In genomic region chr12:118102070-118102469, GRCh38 we compare ENCODE assay signal across 14 cellular contexts. TPM values are rescaled to one million over a fixed set of nuclear protein-coding genes. Genes with fewer than 3 reads are reported as not detected.
DNase-seq lines count a peak whose midpoint lies in the region; ATAC-seq and TF ChIP-seq lines count a peak whose summit lies in the region.
"Had no signal": no experiment of that assay in that cellular context is flagged by ENCODE, and none has a peak within 500 bp of the region (broad histone marks: within the 10 kb centered on the region; RNA-seq: fewer than 3 reads in every experiment).

No MANE protein-coding gene starts in this region.

- H3F3A ChIP-seq in PC-3 (ENCODE audit: low read length, unreplicated experiment), result peaks cover 2% of the 10 kb centered on the region

- CTCF ChIA-PET in PC-3 (lab: Charles Lee), result interaction anchor here (0.5 kb wide), 1 partner anchor 612 kb away, joined by 3 read pairs; no protein-coding TSS in a partner anchor

- H3K27me3 ChIP-seq in PC-3 (ENCODE audit: low read length), result no peaks in the 10 kb centered on the region
- no peaks in the 10 kb centered on the region for H3K27me3 ChIP-seq in psoas muscle (ENCODE audit: insufficient read depth in 3 of 3, low read length in 2 of 3)
- H3K27me3 ChIP-seq: esophagus squamous epithelium had no signal

- no peak overlapping the region for H2AFZ ChIP-seq in PC-3 (ENCODE audit: low read length)

- TF ChIP-seq CTCF in PC-3 (conservative IDR thresholded peaks at IDR 0.05; ENCODE audit: low read depth, low read length) (no peak), psoas muscle (IDR thresholded peaks at IDR 0.05) (no peak)

- peaks cover 5% of the 10 kb centered on the region; the same call in 1 of the 2 replicates for H3K36me3 ChIP-seq in ES-I3 (ENCODE audit: insufficient read depth, low read length)
- H3K36me3 ChIP-seq in PC-3 (ENCODE audit: low read depth, low read length), result no peaks in the 10 kb centered on the region
- no peaks in the 10 kb centered on the region for H3K36me3 ChIP-seq in psoas muscle (ENCODE audit: insufficient read depth in 1 of 2, low read depth in 1 of 2)
- H3K36me3 ChIP-seq: esophagus squamous epithelium had no signal

- ATAC-seq in PC-3 (peak; percentile 37), psoas muscle (peak in 2 of 4 donors; percentile 17 to 27), left cardiac atrium (no peak), HG03095 (IDR thresholded peaks at IDR 0.05; ENCODE audit: unreplicated experiment) (no peak), GM21717 (IDR thresholded peaks at IDR 0.05; ENCODE audit: unreplicated experiment) (no peak)
- ATAC-seq: stimulated activated naive CD8-positive, alpha-beta T cell treated with anti-CD3 and anti-CD28 coated beads, Interleukin-15, amount 100 ng/mL, for 72 hours had no signal

- H3K79me2 ChIP-seq in PC-3 (ENCODE audit: low read length), result peaks cover 29% of the 10 kb centered on the region; the same call in 1 of the 2 replicates

- H4K20me1 ChIP-seq in PC-3 (ENCODE audit: low read length), result no peaks in the 10 kb centered on the region

- POLR2A ChIA-PET in PC-3 (lab: Charles Lee; ENCODE audit: unreplicated experiment), result interaction anchor here (1.2 kb wide), 1 partner anchor 38 kb away, joined by 4 read pairs; no protein-coding TSS in a partner anchor

- H3K4me1 ChIP-seq in ES-I3 (ENCODE audit: insufficient read depth, low read length) (peaks cover 9% of the 10 kb centered on the region; the same call in 1 of the 2 replicates), PC-3 (ENCODE audit: insufficient read depth, low read length) (peaks cover 21% of the 10 kb centered on the region), psoas muscle (peaks cover 12% of the 10 kb centered on the region)

- WGBS in psoas muscle, 3 donors, result 31 to 67% (median 38%) methylated on average over 6 of the region's 6 CpGs

- H3K9me2 ChIP-seq in PC-3 (replicated peaks; ENCODE audit: low read length), result no peaks in the 10 kb centered on the region

- H3K27ac ChIP-seq in PC-3 (ENCODE audit: low read length), result peak overlapping the region; percentile 50
- H3K27ac ChIP-seq in psoas muscle, result peak overlapping the region; percentile 16
- H3K27ac ChIP-seq: esophagus squamous epithelium had no signal

- BruUV-seq in PC-3 (replicated peaks; lab: Mats Ljungman, UMichigan), result no TSS peak

- no peaks in the 10 kb centered on the region for H3K9me3 ChIP-seq in ES-I3 (ENCODE audit: control insufficient read depth, insufficient read depth, low read length)
- H3K9me3 ChIP-seq in PC-3 (ENCODE audit: low read length), result no peaks in the 10 kb centered on the region
- H3K9me3 ChIP-seq in psoas muscle, result no peaks in the 10 kb centered on the region
- H3K9me3 ChIP-seq: esophagus squamous epithelium had no signal

- peak overlapping the region; percentile 96 for H3K4me2 ChIP-seq in PC-3 (ENCODE audit: low read length)

- intact Hi-C loops in PC-3 (cut with micrococcal nuclease) (no loop called here), psoas muscle (cut with DNase I) (loop anchor here (5.0 kb wide), 1 partner anchor 40 kb away; the partner anchor contains the start of gene WSB2 (in 2 of the 2)), left cardiac atrium (cut with DNase I) (loop anchor here in 1 of 2 donors (5.0 kb wide), 1 partner anchor 40 kb away; the partner anchor contains the start of gene WSB2)

- H3K9ac ChIP-seq in ES-I3 (ENCODE audit: low read depth, low read length) (peak overlapping the region; percentile 91), PC-3 (ENCODE audit: low read length) (0 out of 2 replicates have a peak overlapping the region, but pooled peaks have one; percentile 78)

- H3K4me3 ChIP-seq in PC-3 (ENCODE audit: low read length) (peak overlapping the region; percentile 94), psoas muscle (no peak overlapping the region)

- DNase-seq in PC-3 (peak; percentile 93), glomerular visceral epithelial cell (ENCODE audit: extremely low spot score) (peak; percentile 88), psoas muscle (no peak), left cardiac atrium (no peak), NCI-H2081 (lab: John Stamatoyannopoulos, UW) (no peak)
- DNase-seq: activated CD4-positive, alpha-beta T cell treated with anti-CD3 and anti-CD28 coated beads, Interleukin-2, amount 50 U/mL, for 1 hour; amygdala; esophagus squamous epithelium; midbrain; NCI-H1092 treated with DMSO at 0.1 percent for 48 hours; stimulated activated naive CD8-positive, alpha-beta T cell treated with anti-CD3 and anti-CD28 coated beads, Interleukin-15, amount 100 ng/mL, for 72 hours had no signal

RNA-seq across cellular contexts. Expression of gene VSIG10, which starts 1.7 kb away (rescaled TPM):
- 60.8 and 68.8 TPM in 2 replicates for total RNA-seq in PC-3 (2014; rRNA removed)
- total RNA-seq in psoas muscle, result 10 to 100 TPM in 2 of 4 donors, 1 to 10 TPM in 2; 7.3 to 13.9 (median 10.8) TPM
- 10 to 100 TPM in 2 of 3 donors, 1 to 10 TPM in 1; 4.8 to 12.8 (median 10.7) TPM for polyA plus RNA-seq in psoas muscle
- total RNA-seq in left cardiac atrium, result 10 to 100 TPM in 1 of 2 donors, 1 to 10 TPM in 1; 9.3 to 17.2 TPM

RNA-seq across cellular contexts. Expression of gene PEBP1, which starts 33.9 kb away (rescaled TPM):
- total RNA-seq in PC-3 (2014; rRNA removed), result 313 and 368 TPM in 2 replicates
- total RNA-seq in psoas muscle, result 100 to 1,000 TPM; 211 to 326 (median 249) TPM
- 100 to 1,000 TPM; 144 to 287 (median 258) TPM for polyA plus RNA-seq in psoas muscle
- total RNA-seq in left cardiac atrium, result 100 to 1,000 TPM; 315 to 322 TPM

RNA-seq across cellular contexts. Expression of gene WSB2, which starts 41.1 kb away (rescaled TPM):
- total RNA-seq in PC-3 (2014; rRNA removed) (166 and 203 TPM in 2 replicates), psoas muscle (10 to 100 TPM; 74.4 to 96.4 (median 83.4) TPM), left cardiac atrium (10 to 100 TPM; 77.6 to 83.4 TPM)
- polyA plus RNA-seq in psoas muscle, result 100 to 1,000 TPM in 2 of 3 donors, 10 to 100 TPM in 1; 63.8 to 113 (median 110) TPM

Comparison
In these comparisons a context has a peak if more than half of its experiments do, and no peak if none do; other contexts are left out.
1. DNase-seq: peak in PC-3 (single experiment) and glomerular visceral epithelial cell (single experiment); none in psoas muscle (0 of 2), left cardiac atrium (single experiment) and NCI-H2081 (0 of 2).